13 cellular contexts compared by ENCODE assay signal in genomic region chr14:102479777-102480176, GRCh38. TPM values are rescaled to one million over a fixed set of nuclear protein-coding genes. Genes with fewer than 3 reads are reported as not detected.
A peak's percentile ranks its signal among the peaks of the same experiment; 100 is the strongest.
DNase-seq lines count a peak whose midpoint lies in the region; ATAC-seq and TF ChIP-seq lines count a peak whose summit lies in the region.
"Had no signal": no experiment of that assay in that cellular context is flagged by ENCODE, and none has a peak within 500 bp of the region (broad histone marks: within the 10 kb centered on the region; RNA-seq: fewer than 3 reads in every experiment).

No MANE protein-coding gene starts in this region.

- no peak overlapping the region for H2AFZ ChIP-seq in smooth muscle cell (ENCODE audit: low read depth)
- H2AFZ ChIP-seq: PC-9 had no signal

- no peak overlapping the region for H3K9ac ChIP-seq in smooth muscle cell (ENCODE audit: low read depth)

- in situ Hi-C loops in G401 (cut with HindIII; ENCODE audit: low sequenced_read_pairs): no loop called here

- peaks cover 3% of the 10 kb centered on the region for H3K4me1 Mint-ChIP-seq in activated naive CD4-positive, alpha-beta T cell treated with anti-CD3 and anti-CD28 coated beads for 36 hours (ENCODE audit: low read depth)

- no peaks in the 10 kb centered on the region for H4K20me1 ChIP-seq in smooth muscle cell (ENCODE audit: low read depth)

- no peak overlapping the region for H3K4me2 ChIP-seq in smooth muscle cell
- H3K4me2 ChIP-seq: PC-9 had no signal

- H3K27ac Mint-ChIP-seq in activated naive CD4-positive, alpha-beta T cell treated with anti-CD3 and anti-CD28 coated beads for 36 hours: no peak overlapping the region

- peak; percentile 89 for DNase-seq in G401 (ENCODE audit: low spot score)
- peak; percentile 30 for DNase-seq in NCI-H774 (lab: John Stamatoyannopoulos, UW)
- DNase-seq in heart left ventricle: peak; percentile 55 to 83 (median 76)
- peak; percentile 40 for DNase-seq in prostate gland (ENCODE audit: low spot score)
- no peak for DNase-seq in smooth muscle cell (lab: John Stamatoyannopoulos, UW; ENCODE audit: unreplicated experiment)
- DNase-seq in SJCRH30: no peak
- no peak for DNase-seq in activated naive CD4-positive, alpha-beta T cell treated with anti-CD3 and anti-CD28 coated beads for 36 hours
- no peak for DNase-seq in DMS153 (lab: John Stamatoyannopoulos, UW)
- DNase-seq: activated CD4-positive, CD25-positive, alpha-beta regulatory T cell treated with anti-CD3 and anti-CD28 coated beads, Interleukin-2, amount 50 U/mL, for 72 hours; CD8-positive, alpha-beta T cell; mesendoderm; PC-9; stimulated activated CD4-positive, alpha-beta T cell treated with anti-CD3 and anti-CD28 coated beads, Interleukin-2, amount 100 ng/mL, for 24 hours had no signal

- intact Hi-C loops in heart left ventricle (cut with DNase I): no loop called here
- intact Hi-C loops in prostate gland (cut with DNase I): no loop called here
- intact Hi-C loops in activated naive CD4-positive, alpha-beta T cell treated with anti-CD3 and anti-CD28 coated beads for 36 hours (cut with micrococcal nuclease): no loop called here

- H3K4me1 ChIP-seq in heart left ventricle: peaks cover 0 to 21% (median 14%) of the 10 kb centered on the region in 12 donors
- H3K4me1 ChIP-seq in prostate gland (replicated peaks): peaks cover 8% of the 10 kb centered on the region
- no peaks in the 10 kb centered on the region for H3K4me1 ChIP-seq in smooth muscle cell (ENCODE audit: low read depth)
- H3K4me1 ChIP-seq in SJCRH30: no peaks in the 10 kb centered on the region

- H3K36me3 ChIP-seq in heart left ventricle (peaks cover 0 to 8% (median 0%) of the 10 kb centered on the region in 9 donors), prostate gland (no peaks in the 10 kb centered on the region), smooth muscle cell (ENCODE audit: low read depth) (no peaks in the 10 kb centered on the region), SJCRH30 (no peaks in the 10 kb centered on the region)

- CTCF ChIA-PET in activated naive CD4-positive, alpha-beta T cell treated with anti-CD3 and anti-CD28 coated beads for 36 hours (lab: Charles Lee): interaction anchor here (1.0 kb wide), 1 partner anchor 41 kb away, joined by 3 read pairs; no protein-coding TSS in a partner anchor

- H3K79me2 ChIP-seq in smooth muscle cell (ENCODE audit: low read depth): no peaks in the 10 kb centered on the region

- peak; percentile 34 to 55 (median 50) for ATAC-seq in heart left ventricle
- ATAC-seq: CD8-positive, alpha-beta T cell had no signal

- H3K4me3 Mint-ChIP-seq in activated naive CD4-positive, alpha-beta T cell treated with anti-CD3 and anti-CD28 coated beads for 36 hours: no peak overlapping the region
- H3K4me3 Mint-ChIP-seq: CD8-positive, alpha-beta T cell had no signal

- H3K9me3 Mint-ChIP-seq in activated naive CD4-positive, alpha-beta T cell treated with anti-CD3 and anti-CD28 coated beads for 36 hours: peaks cover 3% of the 10 kb centered on the region

- H3K27ac ChIP-seq in heart left ventricle (peak overlapping the region; percentile 3 to 74 (median 54)), prostate gland (peak overlapping the region; percentile 35 to 43), smooth muscle cell (ENCODE audit: low read depth) (no peak overlapping the region), SJCRH30 (no peak overlapping the region)
- H3K27ac ChIP-seq: PC-9 had no signal

- 9 to 33% (median 26%) methylated on average over 5 to 7 of the region's 7 CpGs for WGBS in heart left ventricle, 4 donors
- 41% methylated on average over 7 of the region's 7 CpGs for WGBS in prostate gland
- 96% methylated on average over 7 of the region's 7 CpGs for WGBS in smooth muscle cell (ENCODE audit: low lambda C conversion rate)

- H3K9me3 ChIP-seq in heart left ventricle (peaks cover 0 to 7% (median 0%) of the 10 kb centered on the region in 12 donors), prostate gland (no peaks in the 10 kb centered on the region), smooth muscle cell (replicated peaks; ENCODE audit: low read depth) (no peaks in the 10 kb centered on the region), SJCRH30 (replicated peaks) (0 out of 2 replicates have a peak, but pooled peaks cover 3% of the 10 kb centered on the region)

- H3K27me3 ChIP-seq in heart left ventricle (no peaks in the 10 kb centered on the region), prostate gland (replicated peaks; ENCODE audit: insufficient read depth) (no peaks in the 10 kb centered on the region), smooth muscle cell (ENCODE audit: low read depth) (no peaks in the 10 kb centered on the region), SJCRH30 (no peaks in the 10 kb centered on the region)

- H3K27me3 Mint-ChIP-seq in activated naive CD4-positive, alpha-beta T cell treated with anti-CD3 and anti-CD28 coated beads for 36 hours (ENCODE audit: low read depth): no peaks in the 10 kb centered on the region

- H3F3A ChIP-seq in smooth muscle cell (ENCODE audit: low read depth): no peaks in the 10 kb centered on the region

- H3K4me3 ChIP-seq in heart left ventricle (peak overlapping the region in 6 of 12 donors; percentile 14 to 26 (median 18)), prostate gland (no peak overlapping the region), smooth muscle cell (no peak overlapping the region), SJCRH30 (no peak overlapping the region)
- H3K4me3 ChIP-seq: PC-9 had no signal

- H3K36me3 Mint-ChIP-seq in activated naive CD4-positive, alpha-beta T cell treated with anti-CD3 and anti-CD28 coated beads for 36 hours (ENCODE audit: low read depth): peaks cover 8% of the 10 kb centered on the region

- TF ChIP-seq POLR2A in heart left ventricle (IDR thresholded peaks at IDR 0.05): no peak
- TF ChIP-seq POLR2A in prostate gland (IDR thresholded peaks at IDR 0.05): no peak

- no peak for TF ChIP-seq CTCF in heart left ventricle (IDR thresholded peaks at IDR 0.05)
- TF ChIP-seq CTCF in prostate gland (IDR thresholded peaks at IDR 0.05): no peak
- no peak for TF ChIP-seq CTCF in smooth muscle cell (IDR thresholded peaks at IDR 0.05; ENCODE audit: borderline replicate concordance, insufficient read depth, poor library complexity, severe bottlenecking)

RNA-seq across cellular contexts. Expression of gene ANKRD9, which starts 29.8 kb away (rescaled TPM):
- 19.9 and 30.6 TPM in 2 replicates for total RNA-seq in G401 (2014; rRNA removed; shearing (Covaris generic))
- total RNA-seq in heart left ventricle (100 to 1,000 TPM in 6 of 9 donors, 10 to 100 TPM in 3; 77.6 to 271 (median 141) TPM), prostate gland (10 to 100 TPM; 81.1 to 81.5 TPM), smooth muscle cell (14.0 and 17.2 TPM in 2 replicates)
- polyA plus RNA-seq in heart left ventricle (10 to 100 TPM; 42.2 to 60.2 TPM), smooth muscle cell (38.9 and 40.3 TPM in 2 replicates)
- 19.9 and 20.5 TPM in 2 replicates for total RNA-seq in SJCRH30 (2014; rRNA removed; shearing (Covaris generic))
- 10 to 100 TPM; 11.5 to 13.3 TPM for total RNA-seq in activated naive CD4-positive, alpha-beta T cell treated with anti-CD3 and anti-CD28 coated beads for 36 hours

Comparison
In these comparisons a context has a peak if more than half of its experiments do, and no peak if none do; other contexts are left out.
1. DNase-seq: peak in G401 (single experiment), NCI-H774 (single experiment), heart left ventricle (5 of 5) and prostate gland (single experiment); none in smooth muscle cell (single experiment), SJCRH30 (0 of 2), activated naive CD4-positive, alpha-beta T cell treated with anti-CD3 and anti-CD28 coated beads for 36 hours (single experiment) and DMS153 (single experiment).
2. H3K27ac ChIP-seq: peak in heart left ventricle (12 of 12) and prostate gland (2 of 2); none in smooth muscle cell (single experiment) and SJCRH30 (single experiment).